Comparison of ENCODE assay signal across 2 cellular contexts in the genomic region with DNA sequence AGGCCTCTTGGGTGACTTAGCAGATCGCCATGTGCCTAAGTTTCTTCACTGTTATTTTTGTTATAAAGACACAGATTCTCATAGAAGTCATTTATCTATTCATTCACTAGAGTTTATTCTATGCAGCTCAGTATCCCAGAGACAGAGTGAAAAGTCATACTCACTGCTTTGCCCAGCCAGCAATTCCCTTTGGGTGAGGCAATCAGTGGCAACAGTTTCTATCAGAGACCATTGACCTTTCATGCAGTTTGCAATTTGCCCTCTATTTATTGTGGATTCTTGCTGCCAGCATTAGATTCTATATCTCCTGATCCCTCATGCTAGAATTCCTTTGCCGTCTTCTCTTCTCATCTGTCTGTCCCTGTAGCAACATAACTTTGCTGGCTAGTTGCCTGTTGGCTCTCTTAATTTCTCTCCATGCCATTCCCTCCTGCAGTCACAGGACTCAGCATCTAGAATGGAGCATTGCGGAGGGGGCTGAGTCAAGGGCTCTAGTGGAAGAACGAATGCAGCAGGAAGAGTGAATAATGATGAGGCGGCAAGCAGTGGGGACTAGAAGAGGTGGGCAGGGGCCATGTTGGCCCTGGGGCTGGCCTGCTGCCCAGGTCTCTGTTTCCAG.
TF ChIP-seq lines count a peak whose summit lies in the region.

No MANE protein-coding gene starts in this region.

TF ChIP-seq in liver, 16 proteins besides CTCF, POLR2A, EP300 and RAD21 (continued from another document):
- TF ChIP-seq NR2F2 (IDR thresholded peaks at IDR 0.05) = no peak
- TF ChIP-seq, protein P1, sequence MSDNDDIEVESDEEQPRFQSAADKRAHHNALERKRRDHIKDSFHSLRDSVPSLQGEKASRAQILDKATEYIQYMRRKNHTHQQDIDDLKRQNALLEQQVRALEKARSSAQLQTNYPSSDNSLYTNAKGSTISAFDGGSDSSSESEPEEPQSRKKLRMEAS (IDR thresholded peaks at IDR 0.05) = no peak
- TF ChIP-seq JUND (IDR thresholded peaks at IDR 0.05) = peak in 1 of 2 donors; percentile 35
- no peak for TF ChIP-seq GABPA (IDR thresholded peaks at IDR 0.05 in 1 of 2, conservative IDR thresholded peaks at IDR 0.05 in 1 of 2)
- TF ChIP-seq, protein P2, sequence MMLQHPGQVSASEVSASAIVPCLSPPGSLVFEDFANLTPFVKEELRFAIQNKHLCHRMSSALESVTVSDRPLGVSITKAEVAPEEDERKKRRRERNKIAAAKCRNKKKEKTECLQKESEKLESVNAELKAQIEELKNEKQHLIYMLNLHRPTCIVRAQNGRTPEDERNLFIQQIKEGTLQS (IDR thresholded peaks at IDR 0.05) = peak; percentile 70
- no peak for TF ChIP-seq TAF1 (conservative IDR thresholded peaks at IDR 0.05)
- TF ChIP-seq FOXA1 (IDR thresholded peaks at IDR 0.05) = no peak
- peak in 1 of 2 donors; percentile 50 for TF ChIP-seq HNF4A (conservative IDR thresholded peaks at IDR 0.05)
- TF ChIP-seq, protein P3, sequence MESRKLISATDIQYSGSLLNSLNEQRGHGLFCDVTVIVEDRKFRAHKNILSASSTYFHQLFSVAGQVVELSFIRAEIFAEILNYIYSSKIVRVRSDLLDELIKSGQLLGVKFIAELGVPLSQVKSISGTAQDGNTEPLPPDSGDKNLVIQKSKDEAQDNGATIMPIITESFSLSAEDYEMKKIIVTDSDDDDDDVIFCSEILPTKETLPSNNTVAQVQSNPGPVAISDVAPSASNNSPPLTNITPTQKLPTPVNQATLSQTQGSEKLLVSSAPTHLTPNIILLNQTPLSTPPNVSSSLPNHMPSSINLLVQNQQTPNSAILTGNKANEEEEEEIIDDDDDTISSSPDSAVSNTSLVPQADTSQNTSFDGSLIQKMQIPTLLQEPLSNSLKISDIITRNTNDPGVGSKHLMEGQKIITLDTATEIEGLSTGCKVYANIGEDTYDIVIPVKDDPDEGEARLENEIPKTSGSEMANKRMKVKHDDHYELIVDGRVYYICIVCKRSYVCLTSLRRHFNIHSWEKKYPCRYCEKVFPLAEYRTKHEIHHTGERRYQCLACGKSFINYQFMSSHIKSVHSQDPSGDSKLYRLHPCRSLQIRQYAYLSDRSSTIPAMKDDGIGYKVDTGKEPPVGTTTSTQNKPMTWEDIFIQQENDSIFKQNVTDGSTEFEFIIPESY (IDR thresholded peaks at IDR 0.05) = no peak
- TF ChIP-seq, protein P4, sequence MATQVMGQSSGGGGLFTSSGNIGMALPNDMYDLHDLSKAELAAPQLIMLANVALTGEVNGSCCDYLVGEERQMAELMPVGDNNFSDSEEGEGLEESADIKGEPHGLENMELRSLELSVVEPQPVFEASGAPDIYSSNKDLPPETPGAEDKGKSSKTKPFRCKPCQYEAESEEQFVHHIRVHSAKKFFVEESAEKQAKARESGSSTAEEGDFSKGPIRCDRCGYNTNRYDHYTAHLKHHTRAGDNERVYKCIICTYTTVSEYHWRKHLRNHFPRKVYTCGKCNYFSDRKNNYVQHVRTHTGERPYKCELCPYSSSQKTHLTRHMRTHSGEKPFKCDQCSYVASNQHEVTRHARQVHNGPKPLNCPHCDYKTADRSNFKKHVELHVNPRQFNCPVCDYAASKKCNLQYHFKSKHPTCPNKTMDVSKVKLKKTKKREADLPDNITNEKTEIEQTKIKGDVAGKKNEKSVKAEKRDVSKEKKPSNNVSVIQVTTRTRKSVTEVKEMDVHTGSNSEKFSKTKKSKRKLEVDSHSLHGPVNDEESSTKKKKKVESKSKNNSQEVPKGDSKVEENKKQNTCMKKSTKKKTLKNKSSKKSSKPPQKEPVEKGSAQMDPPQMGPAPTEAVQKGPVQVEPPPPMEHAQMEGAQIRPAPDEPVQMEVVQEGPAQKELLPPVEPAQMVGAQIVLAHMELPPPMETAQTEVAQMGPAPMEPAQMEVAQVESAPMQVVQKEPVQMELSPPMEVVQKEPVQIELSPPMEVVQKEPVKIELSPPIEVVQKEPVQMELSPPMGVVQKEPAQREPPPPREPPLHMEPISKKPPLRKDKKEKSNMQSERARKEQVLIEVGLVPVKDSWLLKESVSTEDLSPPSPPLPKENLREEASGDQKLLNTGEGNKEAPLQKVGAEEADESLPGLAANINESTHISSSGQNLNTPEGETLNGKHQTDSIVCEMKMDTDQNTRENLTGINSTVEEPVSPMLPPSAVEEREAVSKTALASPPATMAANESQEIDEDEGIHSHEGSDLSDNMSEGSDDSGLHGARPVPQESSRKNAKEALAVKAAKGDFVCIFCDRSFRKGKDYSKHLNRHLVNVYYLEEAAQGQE (IDR thresholded peaks at IDR 0.05) = no peak
- TF ChIP-seq RXRA (IDR thresholded peaks at IDR 0.05) = peak; percentile 65 to 84
- TF ChIP-seq FOXA2 (IDR thresholded peaks at IDR 0.05) = peak; percentile 16
- no peak for TF ChIP-seq YY1 (IDR thresholded peaks at IDR 0.05)
- no peak for TF ChIP-seq HNF4G (IDR thresholded peaks at IDR 0.05)
TF ChIP-seq in liver: peak in this region for 6.

TF ChIP-seq in HepG2, 621 proteins besides CTCF, POLR2A, EP300 and RAD21 (continued from another document):
- no peak for TF ChIP-seq ZNF556 (CRISPR knock-in tag; IDR thresholded peaks at IDR 0.05; ENCODE audit: borderline replicate concordance)
- TF ChIP-seq, protein P5, sequence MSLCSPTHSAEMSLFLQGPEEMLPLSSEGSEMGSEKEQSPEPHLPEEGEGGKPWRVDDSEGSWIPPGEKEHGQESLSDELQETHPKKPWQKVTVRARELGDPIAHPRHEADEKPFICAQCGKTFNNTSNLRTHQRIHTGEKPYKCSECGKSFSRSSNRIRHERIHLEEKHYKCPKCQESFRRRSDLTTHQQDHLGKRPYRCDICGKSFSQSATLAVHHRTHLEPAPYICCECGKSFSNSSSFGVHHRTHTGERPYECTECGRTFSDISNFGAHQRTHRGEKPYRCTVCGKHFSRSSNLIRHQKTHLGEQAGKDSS (CRISPR knock-in tag; IDR thresholded peaks at IDR 0.05; ENCODE audit: borderline replicate concordance, low read depth) = no peak
- no peak for TF ChIP-seq TSC22D2 (CRISPR knock-in tag; IDR thresholded peaks at IDR 0.05; ENCODE audit: borderline replicate concordance)
- TF ChIP-seq MYNN (CRISPR knock-in tag; IDR thresholded peaks at IDR 0.05; ENCODE audit: low read depth) = no peak
- TF ChIP-seq, protein P6, sequence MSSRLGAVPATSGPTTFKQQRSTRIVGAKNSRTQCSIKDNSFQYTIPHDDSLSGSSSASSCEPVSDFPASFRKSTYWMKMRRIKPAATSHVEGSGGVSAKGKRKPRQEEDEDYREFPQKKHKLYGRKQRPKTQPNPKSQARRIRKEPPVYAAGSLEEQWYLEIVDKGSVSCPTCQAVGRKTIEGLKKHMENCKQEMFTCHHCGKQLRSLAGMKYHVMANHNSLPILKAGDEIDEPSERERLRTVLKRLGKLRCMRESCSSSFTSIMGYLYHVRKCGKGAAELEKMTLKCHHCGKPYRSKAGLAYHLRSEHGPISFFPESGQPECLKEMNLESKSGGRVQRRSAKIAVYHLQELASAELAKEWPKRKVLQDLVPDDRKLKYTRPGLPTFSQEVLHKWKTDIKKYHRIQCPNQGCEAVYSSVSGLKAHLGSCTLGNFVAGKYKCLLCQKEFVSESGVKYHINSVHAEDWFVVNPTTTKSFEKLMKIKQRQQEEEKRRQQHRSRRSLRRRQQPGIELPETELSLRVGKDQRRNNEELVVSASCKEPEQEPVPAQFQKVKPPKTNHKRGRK (CRISPR knock-in tag; IDR thresholded peaks at IDR 0.05) = no peak
- TF ChIP-seq, protein P7, sequence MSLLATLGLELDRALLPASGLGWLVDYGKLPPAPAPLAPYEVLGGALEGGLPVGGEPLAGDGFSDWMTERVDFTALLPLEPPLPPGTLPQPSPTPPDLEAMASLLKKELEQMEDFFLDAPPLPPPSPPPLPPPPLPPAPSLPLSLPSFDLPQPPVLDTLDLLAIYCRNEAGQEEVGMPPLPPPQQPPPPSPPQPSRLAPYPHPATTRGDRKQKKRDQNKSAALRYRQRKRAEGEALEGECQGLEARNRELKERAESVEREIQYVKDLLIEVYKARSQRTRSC (CRISPR knock-in tag; IDR thresholded peaks at IDR 0.05; ENCODE audit: low read depth) = no peak
- TF ChIP-seq, protein P8, sequence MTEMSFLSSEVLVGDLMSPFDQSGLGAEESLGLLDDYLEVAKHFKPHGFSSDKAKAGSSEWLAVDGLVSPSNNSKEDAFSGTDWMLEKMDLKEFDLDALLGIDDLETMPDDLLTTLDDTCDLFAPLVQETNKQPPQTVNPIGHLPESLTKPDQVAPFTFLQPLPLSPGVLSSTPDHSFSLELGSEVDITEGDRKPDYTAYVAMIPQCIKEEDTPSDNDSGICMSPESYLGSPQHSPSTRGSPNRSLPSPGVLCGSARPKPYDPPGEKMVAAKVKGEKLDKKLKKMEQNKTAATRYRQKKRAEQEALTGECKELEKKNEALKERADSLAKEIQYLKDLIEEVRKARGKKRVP (CRISPR knock-in tag; IDR thresholded peaks at IDR 0.05) = no peak
- no peak for TF ChIP-seq KDM5B (CRISPR knock-in tag; IDR thresholded peaks at IDR 0.05; ENCODE audit: borderline replicate concordance)
- TF ChIP-seq MEIS1 (CRISPR knock-in tag; IDR thresholded peaks at IDR 0.05; ENCODE audit: borderline replicate concordance) = no peak
TF ChIP-seq in HepG2: peak in this region for 0.
